9 cellular contexts compared by ENCODE assay signal in the genomic region with DNA sequence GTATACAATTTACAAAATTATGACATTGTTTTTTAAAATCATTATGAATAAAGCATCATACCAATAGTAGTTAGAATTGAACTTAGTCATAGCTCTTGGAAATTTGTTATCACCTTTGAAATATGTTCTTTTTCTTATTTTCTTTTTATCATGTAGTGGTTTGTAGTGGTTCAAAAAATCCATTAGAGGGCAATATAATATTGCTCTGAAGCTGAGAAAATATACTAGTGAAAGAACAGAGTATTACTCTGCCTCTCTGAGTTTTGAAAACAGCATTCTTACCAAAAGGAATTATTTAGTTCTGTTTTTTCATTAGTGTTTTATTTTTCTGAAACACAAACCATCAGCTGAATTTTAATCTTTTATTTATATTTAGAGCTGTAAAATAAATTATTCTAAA.
DNase-seq lines count a peak whose midpoint lies in the region; ATAC-seq, FAIRE-seq and TF ChIP-seq lines count a peak whose summit lies in the region.
"Had no signal": no experiment of that assay in that cellular context is flagged by ENCODE, and none has a peak within 500 bp of the region (broad histone marks: within the 10 kb centered on the region; RNA-seq: fewer than 3 reads in every experiment).

No MANE protein-coding gene starts in this region.

- H3F3A ChIP-seq in Loucy (ENCODE audit: low read depth) (no peaks in the 10 kb centered on the region), neural cell (ENCODE audit: insufficient read depth, low read length, poor library complexity, severe bottlenecking) (no peaks in the 10 kb centered on the region)

- BruUV-seq in GM12878 (replicated peaks; lab: Mats Ljungman, UMichigan) = no TSS peak

- RAD21 ChIA-PET in GM12878 (lab: Charles Lee; ENCODE audit: unreplicated experiment) = interaction anchor here (1.0 to 1.4 kb wide), 3 partner anchors 13 to 760 kb away, joined by 3 to 4 read pairs (median 3); no protein-coding TSS in a partner anchor

- in situ Hi-C loops in GM12878 (cut with MboI) = loop anchor here (25.0 kb wide), 1 partner anchor 1098 kb away; no protein-coding TSS in a partner anchor

- no peak for FAIRE-seq in GM12878 (lab: Jason Lieb, UNC)

- H4K20me1 ChIP-seq in Loucy (ENCODE audit: insufficient read depth, low read length, poor library complexity, severe bottlenecking) = no peaks in the 10 kb centered on the region
- H4K20me1 ChIP-seq in GM12878 (ENCODE audit: control insufficient read depth, insufficient read depth) = no peaks in the 10 kb centered on the region
- H4K20me1 ChIP-seq in neural cell (ENCODE audit: insufficient read depth) = no peaks in the 10 kb centered on the region

- H3K36me3 ChIP-seq in Loucy (ENCODE audit: insufficient read depth, low read length) = no peaks in the 10 kb centered on the region
- no peaks in the 10 kb centered on the region for H3K36me3 ChIP-seq in GM12878 (ENCODE audit: control insufficient read depth in 2 of 2, insufficient read depth in 2 of 2, low read length in 1 of 2)
- H3K36me3 ChIP-seq in neural cell (ENCODE audit: insufficient read depth, low read length) = no peaks in the 10 kb centered on the region

- H3K79me2 ChIP-seq in Loucy (ENCODE audit: insufficient read depth, low read length) = no peaks in the 10 kb centered on the region
- H3K79me2 ChIP-seq in GM12878 (ENCODE audit: control insufficient read depth, insufficient read depth, low read length) = no peaks in the 10 kb centered on the region
- no peaks in the 10 kb centered on the region for H3K79me2 ChIP-seq in neural cell (replicated peaks; ENCODE audit: insufficient read depth, low read length)

- SMC1A ChIA-PET in GM12878 (lab: Charles Lee; ENCODE audit: uncharacterized antibody, unreplicated experiment) = interaction anchor here (0.8 to 1.8 kb wide), 5 partner anchors 10 to 1108 kb away, joined by 3 to 7 read pairs (median 4); no protein-coding TSS in a partner anchor

- H3K27ac ChIP-seq in GM12878 (ENCODE audit: control insufficient read depth, insufficient read depth) = no peak overlapping the region
- H3K27ac ChIP-seq in neural cell (ENCODE audit: low read length) = no peak overlapping the region

- no peak for DNase-seq in GM12878 (ENCODE audit: low read depth, low spot score)
- no peak for DNase-seq in NCI-H187 (lab: John Stamatoyannopoulos, UW)
- DNase-seq in activated effector memory CD4-positive, alpha-beta T cell treated with Interleukin-2 at 50 U/mL for 16 hours = no peak
- no peak for DNase-seq in NCI-H446 treated with DMSO at 0.1 percent for 48 hours (lab: John Stamatoyannopoulos, UW)
- DNase-seq: activated CD4-positive, alpha-beta T cell treated with anti-CD3 and anti-CD28 coated beads for 4 hours had no signal

- TF ChIP-seq POLR2A in GM12878 (IDR thresholded peaks at IDR 0.05; ENCODE audit: low read depth, low read length) = no peak

- POLR2A ChIA-PET in GM12878 (lab: Charles Lee) = no interaction called here

- H3K9me2 ChIP-seq in Loucy (replicated peaks; ENCODE audit: low read depth, low read length) (no peaks in the 10 kb centered on the region), neural cell (ENCODE audit: insufficient read depth, low read length) (no peaks in the 10 kb centered on the region)

- H3K4me3 ChIP-seq in Loucy (ENCODE audit: low read length, poor library complexity, severe bottlenecking) = no peak overlapping the region
- no peak overlapping the region for H3K4me3 ChIP-seq in GM12878
- no peak overlapping the region for H3K4me3 ChIP-seq in neural cell (ENCODE audit: low read length)

- H3K27me3 ChIP-seq in Loucy (ENCODE audit: insufficient read depth, low read length, poor library complexity, severe bottlenecking) (no peaks in the 10 kb centered on the region), GM12878 (replicated peaks in 1 of 2; ENCODE audit: control insufficient read depth in 2 of 2, insufficient read depth in 2 of 2, low read length in 1 of 2) (no peaks in the 10 kb centered on the region), neural cell (ENCODE audit: insufficient read depth, low read depth, low read length) (no peaks in the 10 kb centered on the region)

- intact Hi-C loops in GM12878 (cut with micrococcal nuclease; ENCODE audit: unreplicated experiment) = no loop called here

- TF ChIP-seq RAD21 in GM12878 (IDR thresholded peaks at IDR 0.05; ENCODE audit: insufficient read depth, low read depth, low read length) (peak; percentile 37), neural cell (conservative IDR thresholded peaks at IDR 0.05) (peak; percentile 91)

- CTCF ChIA-PET in GM12878 (lab: Yijun Ruan, JAX) = interaction anchor here (0.7 to 1.9 kb wide), 9 partner anchors 9 to 1104 kb away, joined by 3 to 18 read pairs (median 3); no protein-coding TSS in a partner anchor

- no peak overlapping the region; the same call in 1 of the 2 replicates for H2AFZ ChIP-seq in Loucy (ENCODE audit: low read length)
- H2AFZ ChIP-seq in GM12878 (ENCODE audit: control insufficient read depth, low read depth, low read length) = no peak overlapping the region
- no peak overlapping the region for H2AFZ ChIP-seq in neural cell (ENCODE audit: low read depth, low read length)

- TF ChIP-seq EP300 in GM12878 (IDR thresholded peaks at IDR 0.05; ENCODE audit: borderline replicate concordance in 1 of 2, control insufficient read depth in 1 of 2, low read depth in 2 of 2, low read length in 2 of 2) (no peak), neural cell (conservative IDR thresholded peaks at IDR 0.05; ENCODE audit: poor library complexity, severe bottlenecking) (no peak)

- peak overlapping the region; percentile 29 for H3K9ac ChIP-seq in Loucy (ENCODE audit: low read depth, low read length, poor library complexity, severe bottlenecking)
- no peak overlapping the region for H3K9ac ChIP-seq in GM12878 (ENCODE audit: control insufficient read depth, insufficient read depth, low read length)
- H3K9ac ChIP-seq in neural cell (ENCODE audit: low read length) = no peak overlapping the region

- H3K9me3 ChIP-seq in Loucy (ENCODE audit: insufficient read depth, low read depth, low read length) (no peaks in the 10 kb centered on the region), GM12878 (replicated peaks; ENCODE audit: control insufficient read depth, insufficient read depth, low read length) (no peaks in the 10 kb centered on the region), neural cell (ENCODE audit: low read length) (no peaks in the 10 kb centered on the region)

- no peak overlapping the region for H3K4me2 ChIP-seq in Loucy (ENCODE audit: low read depth, low read length, poor library complexity, severe bottlenecking)
- H3K4me2 ChIP-seq in GM12878 (ENCODE audit: control insufficient read depth, insufficient read depth) = no peak overlapping the region
- H3K4me2 ChIP-seq in neural cell (ENCODE audit: low read length) = no peak overlapping the region

- H3K4me1 ChIP-seq in Loucy (ENCODE audit: insufficient read depth, low read length, poor library complexity, severe bottlenecking) (no peaks in the 10 kb centered on the region), GM12878 (ENCODE audit: control insufficient read depth, insufficient read depth, low read length) (no peaks in the 10 kb centered on the region)

- ATAC-seq in GM12878 (peak; percentile 54; the same call in 2 of the 3 replicates), GM21737 (IDR thresholded peaks at IDR 0.05; ENCODE audit: unreplicated experiment) (no peak)

- TF ChIP-seq CTCF in GM12872 (IDR thresholded peaks at IDR 0.05; ENCODE audit: insufficient read depth, low read depth, low read length) (peak; percentile 17; the same call in 1 of the 3 replicates), Loucy (conservative IDR thresholded peaks at IDR 0.05; ENCODE audit: low read length) (peak; percentile 75), GM12878 (IDR thresholded peaks at IDR 0.05 in 2 of 3, conservative IDR thresholded peaks at IDR 0.05 in 1 of 3; ENCODE audit: control insufficient read depth in 2 of 3, extremely low read depth in 1 of 3, insufficient read depth in 1 of 3, low read depth in 3 of 3, low read length in 3 of 3) (peak in 2 of 3 experiments; percentile 4 to 19; a peak in 1 of 6 replicates), neural cell (IDR thresholded peaks at IDR 0.05; ENCODE audit: poor library complexity, severe bottlenecking) (peak; percentile 82)

TF ChIP-seq in GM12878, 131 proteins besides CTCF, POLR2A, EP300 and RAD21 (continues in another document):
- TF ChIP-seq ZNF274 (IDR thresholded peaks at IDR 0.05; ENCODE audit: insufficient read depth, insufficient read length) (no peak), FOXK2 (IDR thresholded peaks at IDR 0.05) (no peak), RBBP5 (conservative IDR thresholded peaks at IDR 0.05) (no peak)
- TF ChIP-seq, protein P1, sequence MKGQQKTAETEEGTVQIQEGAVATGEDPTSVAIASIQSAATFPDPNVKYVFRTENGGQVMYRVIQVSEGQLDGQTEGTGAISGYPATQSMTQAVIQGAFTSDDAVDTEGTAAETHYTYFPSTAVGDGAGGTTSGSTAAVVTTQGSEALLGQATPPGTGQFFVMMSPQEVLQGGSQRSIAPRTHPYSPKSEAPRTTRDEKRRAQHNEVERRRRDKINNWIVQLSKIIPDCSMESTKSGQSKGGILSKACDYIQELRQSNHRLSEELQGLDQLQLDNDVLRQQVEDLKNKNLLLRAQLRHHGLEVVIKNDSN (IDR thresholded peaks at IDR 0.05; ENCODE audit: borderline replicate concordance, extremely low read length, insufficient read depth, low read depth, low read length) = no peak

TF ChIP-seq in neural cell, 6 proteins besides CTCF, POLR2A, EP300 and RAD21:
- TF ChIP-seq SMC3 (conservative IDR thresholded peaks at IDR 0.05; ENCODE audit: poor library complexity) (peak; percentile 87), MXI1 (conservative IDR thresholded peaks at IDR 0.05; ENCODE audit: poor library complexity, severe bottlenecking) (no peak)
TF ChIP-seq in neural cell: peak in this region for 1.

Comparison
In these comparisons a context has a peak if more than half of its experiments do, and no peak if none do; other contexts are left out.
1. CTCF ChIP-seq: peak in every context shown above with its lines; median percentile 82 in neural cell; 75 in Loucy; 17 in GM12872; 12 in GM12878.